Comparison of ENCODE assay signal across 27 cellular contexts in the genomic region with DNA sequence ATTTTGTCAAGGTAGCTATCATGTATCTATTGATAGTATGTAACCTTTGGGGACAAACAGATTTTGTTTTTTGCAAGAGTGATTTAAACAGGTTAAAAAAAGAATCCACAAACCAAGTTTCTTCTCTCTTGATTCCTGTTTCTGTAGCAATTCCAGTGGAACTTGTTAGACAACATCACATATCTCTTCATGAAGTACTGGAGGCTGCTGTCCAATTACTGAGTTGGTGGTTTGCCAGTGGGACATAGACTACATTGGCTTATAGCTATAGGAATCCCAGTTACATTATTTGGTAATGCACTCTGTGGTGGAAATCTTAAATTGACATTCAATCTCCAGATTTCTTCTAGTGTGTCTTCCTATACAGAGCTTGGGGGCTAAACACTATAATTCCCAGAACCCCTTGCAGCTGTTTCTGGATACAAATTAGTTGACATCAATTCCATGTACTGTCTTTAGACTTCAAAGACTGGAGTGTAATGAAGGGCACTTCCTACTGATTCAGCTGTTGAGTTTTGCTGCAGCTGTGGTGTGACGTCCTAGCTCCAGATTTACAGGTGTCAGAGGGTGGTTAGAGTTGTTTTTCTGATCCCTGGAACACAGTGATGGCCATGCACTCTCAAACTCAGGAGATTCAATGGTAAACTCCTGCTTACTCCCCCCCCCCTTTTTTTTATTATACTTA. TPM values are rescaled to one million over a fixed set of nuclear protein-coding genes. Genes with fewer than 3 reads are reported as not detected.
A peak's percentile ranks its signal among the peaks of the same experiment; 100 is the strongest.
DNase-seq lines count a peak whose midpoint lies in the region; ATAC-seq and TF ChIP-seq lines count a peak whose summit lies in the region.
"Had no signal": no experiment of that assay in that cellular context is flagged by ENCODE, and none has a peak within 500 bp of the region (broad histone marks: within the 10 kb centered on the region; RNA-seq: fewer than 3 reads in every experiment).

No MANE protein-coding gene starts in this region.

- peak; percentile 77 for ATAC-seq in esophagus mucosa
- ATAC-seq: SK-N-SH treated with all-trans-retinoic acid at 6 μM for 48 hours had no signal

- H3K36me3 ChIP-seq in PC-9 (ENCODE audit: low read depth) (no peaks in the 10 kb centered on the region; the same call in 1 of the 2 replicates), spleen (no peaks in the 10 kb centered on the region), mammary epithelial cell (ENCODE audit: insufficient read depth, low read length) (no peaks in the 10 kb centered on the region)
- H3K36me3 ChIP-seq: BLaER1 treated with 17β-estradiol and CSF1 and Interleukin-3, amounts not matched to agents 10 nM and 100 nM had no signal

- 43 to 73% (median 50%) methylated on average over 1 of the region's 1 CpG for WGBS in spleen, 5 donors
- WGBS in mammary epithelial cell (ENCODE audit: low coverage, missing lambda C conversion rate) = 94% methylated on average over 1 of the region's 1 CpG

- H3K27me3 ChIP-seq in PC-9 (ENCODE audit: insufficient read depth, low read depth) (no peaks in the 10 kb centered on the region), spleen (replicated peaks in 1 of 7) (no peaks in the 10 kb centered on the region), mammary epithelial cell (ENCODE audit: insufficient read depth, low read length) (no peaks in the 10 kb centered on the region)
- H3K27me3 ChIP-seq: BLaER1 treated with 17β-estradiol and CSF1 and Interleukin-3, amounts not matched to agents 10 nM and 100 nM had no signal

- BruUV-seq in PC-9 (replicated peaks; lab: Mats Ljungman, UMichigan) (no TSS peak), mammary epithelial cell (replicated peaks; lab: Mats Ljungman, UMichigan) (no TSS peak)

- H3K79me2 ChIP-seq in PC-9 (ENCODE audit: low read depth) = no peaks in the 10 kb centered on the region
- H3K79me2 ChIP-seq in mammary epithelial cell (ENCODE audit: insufficient read depth, low read length) = no peaks in the 10 kb centered on the region

- in situ Hi-C loops in mammary epithelial cell (cut with MboI; ENCODE audit: low sequenced_read_pairs in 2 of 2) = no loop called here

- dilution Hi-C loops in mammary epithelial cell (cut with HindIII; ENCODE audit: low sequenced_read_pairs) = no loop called here

- H3K9ac ChIP-seq in mammary epithelial cell (ENCODE audit: insufficient read depth, low read length) = no peak overlapping the region
- H3K9ac ChIP-seq: BLaER1 treated with 17β-estradiol and CSF1 and Interleukin-3, amounts not matched to agents 10 nM and 100 nM had no signal

- no peaks in the 10 kb centered on the region for H4K20me1 ChIP-seq in PC-9 (ENCODE audit: insufficient read depth)
- H4K20me1 ChIP-seq in mammary epithelial cell (ENCODE audit: insufficient read depth, low read length) = no peaks in the 10 kb centered on the region
- H4K20me1 ChIP-seq: BLaER1 treated with 17β-estradiol and CSF1 and Interleukin-3, amounts not matched to agents 10 nM and 100 nM had no signal

- POLR2A ChIA-PET in PC-9 (lab: Charles Lee; ENCODE audit: unreplicated experiment) = no interaction called here

- H3K4me3 ChIP-seq in PC-9 = no peak overlapping the region
- no peak overlapping the region for H3K4me3 ChIP-seq in spleen
- no peak overlapping the region for H3K4me3 ChIP-seq in mammary epithelial cell (replicated peaks in 1 of 3; ENCODE audit: insufficient read depth in 1 of 3, low read depth in 2 of 3, low read length in 3 of 3)
- H3K4me3 ChIP-seq: BLaER1 treated with 17β-estradiol and CSF1 and Interleukin-3, amounts not matched to agents 10 nM and 100 nM had no signal

- no peak for TF ChIP-seq CTCF in PC-9 (conservative IDR thresholded peaks at IDR 0.05)
- no peak for TF ChIP-seq CTCF in spleen (IDR thresholded peaks at IDR 0.05 in 8 of 11, conservative IDR thresholded peaks at IDR 0.05 in 3 of 11)
- no peak for TF ChIP-seq CTCF in mammary epithelial cell (conservative IDR thresholded peaks at IDR 0.05 in 1 of 2, IDR thresholded peaks at IDR 0.05 in 1 of 2; ENCODE audit: extremely low read depth in 1 of 2, insufficient read depth in 1 of 2, low read depth in 1 of 2, low read length in 2 of 2)

- H3K4me1 ChIP-seq in PC-9 (replicated peaks; ENCODE audit: insufficient read depth) = peaks cover 12% of the 10 kb centered on the region; the same call in 1 of the 2 replicates
- no peaks in the 10 kb centered on the region for H3K4me1 ChIP-seq in spleen
- no peaks in the 10 kb centered on the region for H3K4me1 ChIP-seq in mammary epithelial cell (ENCODE audit: insufficient read depth, low read length)
- H3K4me1 ChIP-seq: BLaER1 treated with 17β-estradiol and CSF1 and Interleukin-3, amounts not matched to agents 10 nM and 100 nM; Caco-2 had no signal

- DNase-seq in SIG-M5 treated with dmso at 0.1 percent for 504 hours (lab: John Stamatoyannopoulos, UW; ENCODE audit: unreplicated experiment) = peak; percentile 1
- no peak for DNase-seq in SIG-M5 (lab: John Stamatoyannopoulos, UW)
- peak in 1 of 2 experiments; percentile 72 for DNase-seq in PC-9
- no peak for DNase-seq in T-helper 1 cell
- DNase-seq in spleen = no peak
- DNase-seq in mammary epithelial cell = no peak
- no peak for DNase-seq in DMS153 treated with DMSO at 0.1 percent for 48 hours (lab: John Stamatoyannopoulos, UW; ENCODE audit: unreplicated experiment)
- DNase-seq: 8988T; Caco-2; CD4-positive, alpha-beta memory T cell; DMS 273 treated with DMSO at 0.1 percent for 48 hours; GF-D8; IMR-90; Karpas-422; MM.1S; NCI-H1092 treated with DMSO at 0.1 percent for 48 hours; NCI-H1436 treated with DMSO at 0.1 percent for 48 hours; NCI-H2029; NCI-H345; NCI-H524; NCI-H82; OCI-M1; RPMI8226; SHP77 had no signal

- CTCF ChIA-PET in PC-9 (lab: Charles Lee) (no interaction called here), mammary epithelial cell (lab: Charles Lee; ENCODE audit: low non-redundant PET) (no interaction called here)

- TF ChIP-seq POLR2A in spleen (IDR thresholded peaks at IDR 0.05) = no peak

- intact Hi-C loops in PC-9 (cut with micrococcal nuclease; ENCODE audit: unreplicated experiment) (no loop called here), spleen (cut with DNase I; ENCODE audit: low total_unique reads) (no loop called here), mammary epithelial cell (cut with micrococcal nuclease) (no loop called here)

- H3K27ac ChIP-seq in PC-9 (no peak overlapping the region), spleen (no peak overlapping the region), mammary epithelial cell (ENCODE audit: insufficient read depth, low read depth, low read length) (no peak overlapping the region)
- H3K27ac ChIP-seq: BLaER1 treated with 17β-estradiol and CSF1 and Interleukin-3, amounts not matched to agents 10 nM and 100 nM had no signal

- H3K4me2 ChIP-seq in PC-9 (peak overlapping the region; percentile 11; the same call in 1 of the 2 replicates), mammary epithelial cell (ENCODE audit: insufficient read depth, low read depth, low read length) (no peak overlapping the region)
- H3K4me2 ChIP-seq: BLaER1 treated with 17β-estradiol and CSF1 and Interleukin-3, amounts not matched to agents 10 nM and 100 nM had no signal

- peaks cover 19% of the 10 kb centered on the region for H3K9me3 ChIP-seq in PC-9 (ENCODE audit: insufficient read depth, low read depth)
- peaks cover 0 to 16% (median 5%) of the 10 kb centered on the region in 8 donors for H3K9me3 ChIP-seq in spleen
- no peaks in the 10 kb centered on the region for H3K9me3 ChIP-seq in mammary epithelial cell (replicated peaks; ENCODE audit: insufficient read depth, low read length)
- H3K9me3 ChIP-seq: Caco-2 had no signal

- peaks cover 5% of the 10 kb centered on the region; the same call in 1 of the 2 replicates for H3F3A ChIP-seq in PC-9 (ENCODE audit: insufficient read depth, low read depth)

- H3K9me2 ChIP-seq in PC-9 (ENCODE audit: insufficient read depth) = no peaks in the 10 kb centered on the region

- H2AFZ ChIP-seq in PC-9 (no peak overlapping the region), mammary epithelial cell (ENCODE audit: low read depth, low read length) (no peak overlapping the region)

RNA-seq across cellular contexts. Expression of a gene that starts 29.4 kb away (rescaled TPM):
- 270 and 272 TPM in 2 replicates for total RNA-seq in PC-9 (2021)
- total RNA-seq in esophagus mucosa = 11.6 TPM
- 10 to 100 TPM; 14.0 to 23.3 (median 19.5) TPM for total RNA-seq in spleen
- 1 to 10 TPM; 3.6 to 5.4 (median 3.9) TPM for polyA plus RNA-seq in spleen
- total RNA-seq in mammary epithelial cell = 100 to 1,000 TPM in 1 of 2 donors, 10 to 100 TPM in 1; 96.5 to 129 TPM
- polyA plus RNA-seq in mammary epithelial cell = 108 TPM
- polyA minus RNA-seq in mammary epithelial cell = 123 TPM

RNA-seq across cellular contexts. Expression of a gene that starts 59.6 kb away (rescaled TPM):
- total RNA-seq in PC-9 (2021) (85.7 and 93.4 TPM in 2 replicates), esophagus mucosa (48.5 TPM), spleen (10 to 100 TPM; 32.9 to 57.8 (median 46.0) TPM), mammary epithelial cell (10 to 100 TPM; 40.5 to 74.9 TPM)
- polyA plus RNA-seq in spleen (10 to 100 TPM; 44.0 to 55.9 (median 50.8) TPM), mammary epithelial cell (22.1 TPM)
- polyA minus RNA-seq in mammary epithelial cell = 12.2 TPM
